ENCODE assay signal across 22 cellular contexts in genomic region chr16:5730783-5731182, GRCh38.
A peak's percentile ranks its signal among the peaks of the same experiment; 100 is the strongest.
DNase-seq lines count a peak whose midpoint lies in the region; ATAC-seq, FAIRE-seq and TF ChIP-seq lines count a peak whose summit lies in the region.
"Had no signal": no experiment of that assay in that cellular context is flagged by ENCODE, and none has a peak within 500 bp of the region (broad histone marks: within the 10 kb centered on the region; RNA-seq: fewer than 3 reads in every experiment).

No MANE protein-coding gene starts in this region.

- H3K18ac ChIP-seq in H9 (ENCODE audit: insufficient read length, low read depth, low read length) (no peak overlapping the region), H1 (ENCODE audit: extremely low read depth, low read length) (no peak overlapping the region)

- WGBS in H9 (ENCODE audit: extremely low coverage, insufficient read length, low lambda C conversion rate) = no CpG with 5 or more reads among the region's 4 CpGs
- 77% methylated on average over 4 of the region's 4 CpGs; no CpG with 5 or more reads in 1 of the 2 experiments for WGBS in H1 (ENCODE audit: extremely low coverage in 1 of 2, insufficient coverage in 1 of 2, insufficient read length in 1 of 2, insufficient replicate concordance in 2 of 2, low coverage in 1 of 2, low lambda C conversion rate in 2 of 2, missing lambda C conversion rate in 1 of 2), 2 experiments

- H3K4ac ChIP-seq in H9 (ENCODE audit: low read depth, low read length) = no peak overlapping the region
- no peak overlapping the region for H3K4ac ChIP-seq in H1 (replicated peaks; ENCODE audit: insufficient read length, low read depth, low read length)

- H2AK5ac ChIP-seq in H9 (ENCODE audit: insufficient read length, low read length) (no peak overlapping the region), H1 (ENCODE audit: low read depth, low read length) (peak overlapping the region; percentile 69; the same call in 1 of the 2 replicates)

- H2BK20ac ChIP-seq in H9 (ENCODE audit: low read depth, low read length, poor library complexity, severe bottlenecking) (no peak overlapping the region), H1 (ENCODE audit: low read length) (no peak overlapping the region)

- H4K91ac ChIP-seq in H9 (ENCODE audit: insufficient read length, low read depth, low read length) = no peak overlapping the region
- no peak overlapping the region for H4K91ac ChIP-seq in H1 (replicated peaks; ENCODE audit: insufficient read length, low read length)

- POLR2A ChIA-PET in HEK293 (lab: Yijun Ruan, JAX) = no interaction called here
- POLR2A ChIA-PET in H1 (lab: Charles Lee; ENCODE audit: partially characterized antibody) = no interaction called here

- TF ChIP-seq EP300 in H1 (IDR thresholded peaks at IDR 0.05; ENCODE audit: borderline replicate concordance in 1 of 2, low read depth in 2 of 2, low read length in 2 of 2) = no peak

- H2BK120ac ChIP-seq in H9 (ENCODE audit: low read depth, low read length, poor library complexity, severe bottlenecking) = no peak overlapping the region
- no peak overlapping the region for H2BK120ac ChIP-seq in H1 (replicated peaks; ENCODE audit: low read depth, low read length)

- no peak for FAIRE-seq in H1 (lab: Jason Lieb, UNC)
- FAIRE-seq: A204.1, D721Med, G401.6, GM19239 had no signal

- H3K9ac ChIP-seq in H9 (ENCODE audit: extremely low read depth, insufficient read length, low read length) (no peak overlapping the region), H1 (replicated peaks in 1 of 4; ENCODE audit: extremely low read depth in 1 of 4, low read depth in 3 of 4, low read length in 3 of 4) (no peak overlapping the region)
- H3K9ac ChIP-seq: BLaER1 had no signal

- CTCF ChIA-PET in HEK293 (lab: Yijun Ruan, JAX) (no interaction called here), H1 (lab: Charles Lee; ENCODE audit: partially characterized antibody) (no interaction called here)

- no peak overlapping the region for H3K23ac ChIP-seq in H9 (ENCODE audit: insufficient read length, low read depth, low read length)
- H3K23ac ChIP-seq in H1 (ENCODE audit: insufficient read length) = no peak overlapping the region

- H3K4me2 ChIP-seq in H9 (ENCODE audit: insufficient read depth, insufficient read length, low read length) (no peak overlapping the region), H1 (ENCODE audit: insufficient read depth in 1 of 2, low read depth in 2 of 2, low read length in 2 of 2) (no peak overlapping the region)
- H3K4me2 ChIP-seq: BLaER1 had no signal

- ATAC-seq in HG03432 (IDR thresholded peaks at IDR 0.05; ENCODE audit: unreplicated experiment) = no peak

- H3K27ac ChIP-seq in H9 (ENCODE audit: insufficient read length, low read depth, low read length) (no peak overlapping the region), HEK293 (ENCODE audit: extremely low read depth, low read depth, low read length) (no peak overlapping the region), H1 (ENCODE audit: low read depth, low read length) (no peak overlapping the region)
- H3K27ac ChIP-seq: BLaER1 had no signal

- H3K4me3 Mint-ChIP-seq in H9 = no peak overlapping the region
- H3K4me3 Mint-ChIP-seq: CD14-positive monocyte; CD4-positive, alpha-beta memory T cell; CD4-positive, CD25-positive, alpha-beta regulatory T cell; CD8-positive, alpha-beta memory T cell had no signal

- no peak overlapping the region for H3K56ac ChIP-seq in H9 (ENCODE audit: insufficient read length, low read depth, low read length)
- no peak overlapping the region for H3K56ac ChIP-seq in H1 (replicated peaks; ENCODE audit: insufficient read length, low read depth, low read length)

- no peak for TF ChIP-seq RAD21 in H1 (IDR thresholded peaks at IDR 0.05 in 1 of 2, conservative IDR thresholded peaks at IDR 0.05 in 1 of 2; ENCODE audit: low read depth in 2 of 2, low read length in 2 of 2)

- no peaks in the 10 kb centered on the region for H3K4me1 ChIP-seq in H9 (ENCODE audit: insufficient read depth, low read length)
- H3K4me1 ChIP-seq in HEK293 (ENCODE audit: control insufficient read depth, insufficient read depth, low read length) = no peaks in the 10 kb centered on the region
- no peaks in the 10 kb centered on the region for H3K4me1 ChIP-seq in H1 (replicated peaks in 1 of 4; ENCODE audit: control insufficient read depth in 3 of 4, insufficient read depth in 4 of 4, low read length in 3 of 4)
- H3K4me1 ChIP-seq: BE2C, BLaER1, Caco-2 had no signal

- no peak for TF ChIP-seq CTCF in H9 (conservative IDR thresholded peaks at IDR 0.05)
- TF ChIP-seq CTCF in HEK293 (tag by site-specific recombination; IDR thresholded peaks at IDR 0.05) = no peak
- TF ChIP-seq CTCF in H1 (IDR thresholded peaks at IDR 0.05; ENCODE audit: control extremely low read depth in 1 of 3, insufficient read depth in 1 of 3, low read depth in 1 of 3, low read length in 3 of 3) = no peak

- no peaks in the 10 kb centered on the region for H3K9me3 ChIP-seq in H9 (ENCODE audit: control insufficient read depth, low read depth, low read length)
- no peaks in the 10 kb centered on the region for H3K9me3 ChIP-seq in HEK293 (ENCODE audit: control insufficient read depth, insufficient read depth, low read depth, low read length)
- H3K9me3 ChIP-seq in H1 (ENCODE audit: insufficient read depth in 2 of 2, low read depth in 1 of 2, low read length in 1 of 2) = no peaks in the 10 kb centered on the region
- H3K9me3 ChIP-seq: BE2C, BLaER1, Caco-2 had no signal

- no peak overlapping the region for H2BK15ac ChIP-seq in H9 (ENCODE audit: low read depth, low read length)
- H2BK15ac ChIP-seq in H1 (ENCODE audit: low read length) = no peak overlapping the region

- H3T11ph ChIP-seq in H9 (ENCODE audit: low read length) = no peak overlapping the region

- no peaks in the 10 kb centered on the region for H3K79me2 ChIP-seq in H9 (ENCODE audit: insufficient read depth, low read length)
- peaks cover 0 to 3% of the 10 kb centered on the region in 2 experiments; a peak in 1 of 4 replicates for H3K79me2 ChIP-seq in H1 (ENCODE audit: control insufficient read depth in 1 of 2, insufficient read depth in 2 of 2, low read length in 2 of 2)

- H4K20me1 ChIP-seq in H9 (ENCODE audit: control insufficient read depth, insufficient read depth, insufficient read length) (no peaks in the 10 kb centered on the region), H1 (replicated peaks in 1 of 2; ENCODE audit: control insufficient read depth in 1 of 2, insufficient read depth in 2 of 2, low read length in 2 of 2) (no peaks in the 10 kb centered on the region)
- H4K20me1 ChIP-seq: BLaER1 had no signal

- H3K14ac ChIP-seq in H9 (ENCODE audit: insufficient read depth, low read length) (no peak overlapping the region), H1 (ENCODE audit: insufficient read length) (no peak overlapping the region)

- no peak for TF ChIP-seq POLR2A in H1 (IDR thresholded peaks at IDR 0.05; ENCODE audit: control extremely low read depth in 1 of 2, low read depth in 2 of 2, low read length in 2 of 2)

- H2BK12ac ChIP-seq in H9 (ENCODE audit: insufficient read length, low read depth, low read length) = no peak overlapping the region
- H2BK12ac ChIP-seq in H1 (ENCODE audit: low read depth, low read length) = peak overlapping the region; percentile 6; the same call in 1 of the 2 replicates

- no peak overlapping the region for H3K4me3 ChIP-seq in HEK293 (ENCODE audit: low read depth, low read length)
- no peak overlapping the region; a peak in 1 of 8 replicates for H3K4me3 ChIP-seq in H1 (ENCODE audit: extremely low read depth in 1 of 4, insufficient read depth in 2 of 4, low read depth in 3 of 4, low read length in 4 of 4)
- H3K4me3 ChIP-seq: BLaER1 had no signal

- H2BK5ac ChIP-seq in H9 (ENCODE audit: insufficient read length, low read length) (no peak overlapping the region), H1 (ENCODE audit: low read depth, low read length) (no peak overlapping the region; the same call in 1 of the 2 replicates)

- H3K27me3 ChIP-seq in H9 (ENCODE audit: insufficient read depth, low read length) (no peaks in the 10 kb centered on the region), H1 (replicated peaks in 1 of 4; ENCODE audit: control insufficient read depth in 3 of 4, extremely low read depth in 1 of 4, insufficient read depth in 3 of 4, low read length in 3 of 4) (no peaks in the 10 kb centered on the region)
- H3K27me3 ChIP-seq: BE2C, BLaER1 had no signal

- peaks cover 4 to 5% of the 10 kb centered on the region in 2 experiments for H3K4me1 Mint-ChIP-seq in H9
- H3K4me1 Mint-ChIP-seq: CD14-positive monocyte; CD4-positive, alpha-beta memory T cell; CD8-positive, alpha-beta memory T cell had no signal

- H4K8ac ChIP-seq in H9 (replicated peaks; ENCODE audit: insufficient read length, low read depth, low read length) (peak overlapping the region; percentile 8), H1 (ENCODE audit: extremely low read depth, insufficient read depth, low read length) (no peak overlapping the region)

- no peaks in the 10 kb centered on the region for H3K36me3 ChIP-seq in HEK293 (ENCODE audit: control insufficient read depth in 2 of 2, insufficient read depth in 1 of 2, low read length in 2 of 2)
- no peaks in the 10 kb centered on the region; a peak in 1 of 8 replicates for H3K36me3 ChIP-seq in H1 (ENCODE audit: control insufficient read depth in 2 of 4, insufficient read depth in 4 of 4, low read length in 3 of 4)
- H3K36me3 ChIP-seq: BE2C, BLaER1 had no signal

- H4K5ac ChIP-seq in H9 (ENCODE audit: insufficient read length, low read depth, low read length) = peak overlapping the region; percentile 14
- H4K5ac ChIP-seq in H1 (ENCODE audit: insufficient read length, low read depth, low read length) = no peak overlapping the region

- no peaks in the 10 kb centered on the region for H3K9me3 Mint-ChIP-seq in H9

- no peaks in the 10 kb centered on the region for H3K79me1 ChIP-seq in H9 (ENCODE audit: insufficient read depth, low read depth, low read length, poor library complexity, severe bottlenecking)
- H3K79me1 ChIP-seq in H1 (ENCODE audit: low read depth, low read length) = no peaks in the 10 kb centered on the region

- DNase-seq in H9 = no peak
- no peak for DNase-seq in H1 (ENCODE audit: low read depth in 1 of 2, low spot score in 2 of 2)
- DNase-seq in COLO668 (lab: John Stamatoyannopoulos, UW; ENCODE audit: unreplicated experiment) = no peak
- DNase-seq: 8988T; ACHN; BE2C; C1 segment of cervical spinal cord; Caco-2; Calu3; CD4-positive, alpha-beta memory T cell; CD4-positive, CD25-positive, alpha-beta regulatory T cell; CD8-positive, alpha-beta memory T cell; DMS79 treated with DMSO at 0.1 percent for 48 hours; GF-D8 had no signal

- H3K23me2 ChIP-seq in H9 (ENCODE audit: insufficient read length, low read depth, low read length, poor library complexity, severe bottlenecking) = no peaks in the 10 kb centered on the region
- H3K23me2 ChIP-seq in H1 (ENCODE audit: low read depth, low read length) = peaks cover 5% of the 10 kb centered on the region; the same call in 1 of the 2 replicates

- no peak overlapping the region for H3K27ac Mint-ChIP-seq in H9
- H3K27ac Mint-ChIP-seq: CD14-positive monocyte; CD4-positive, alpha-beta memory T cell; CD4-positive, CD25-positive, alpha-beta regulatory T cell; CD8-positive, alpha-beta memory T cell had no signal

- no peaks in the 10 kb centered on the region; the same call in none of the 2 replicates for H3K27me3 Mint-ChIP-seq in H9 (ENCODE audit: low read depth)
- H3K27me3 Mint-ChIP-seq: CD4-positive, alpha-beta memory T cell; CD4-positive, CD25-positive, alpha-beta regulatory T cell; CD8-positive, alpha-beta memory T cell had no signal

- H3K36me3 Mint-ChIP-seq in H9 (ENCODE audit: insufficient read depth in 1 of 3, low read depth in 3 of 3) = no peaks in the 10 kb centered on the region
- H3K36me3 Mint-ChIP-seq: CD14-positive monocyte; CD4-positive, alpha-beta memory T cell; CD4-positive, CD25-positive, alpha-beta regulatory T cell; CD8-positive, alpha-beta memory T cell had no signal

- H2AFZ ChIP-seq in H9 (ENCODE audit: low read length) (no peak overlapping the region), H1 (ENCODE audit: low read length) (no peak overlapping the region)
